ENCODE assay signal across 8 cellular contexts in genomic region chr17:29591737-29592624, GRCh38. TPM values are rescaled to one million over a fixed set of nuclear protein-coding genes. Genes with fewer than 3 reads are reported as not detected.
DNase-seq lines count a peak whose midpoint lies in the region; ATAC-seq, FAIRE-seq and TF ChIP-seq lines count a peak whose summit lies in the region.

No MANE protein-coding gene starts in this region.

- ATAC-seq in HG02884 (IDR thresholded peaks at IDR 0.05; ENCODE audit: unreplicated experiment), result no peak

- H3K27me3 ChIP-seq in breast epithelium, result no peaks in the 10 kb centered on the region
- H3K27me3 ChIP-seq in small intestine (ENCODE audit: control insufficient read depth in 2 of 2, insufficient read depth in 2 of 2, low read length in 2 of 2), result no peaks in the 10 kb centered on the region

- H3K4me3 ChIP-seq in breast epithelium (peak overlapping the region; percentile 23 to 94 (median 78)), small intestine (ENCODE audit: low read depth in 1 of 2, low read length in 2 of 2) (peak overlapping the region in 1 of 2 donors; percentile 33)

- H3K4me1 ChIP-seq in breast epithelium (peaks cover 7 to 36% of the 10 kb centered on the region in 2 donors), small intestine (ENCODE audit: control insufficient read depth in 2 of 2, insufficient read depth in 1 of 2, low read depth in 1 of 2, low read length in 1 of 2) (peaks cover 2 to 9% of the 10 kb centered on the region in 2 donors)

- TF ChIP-seq POLR2A in breast epithelium (IDR thresholded peaks at IDR 0.05), result no peak

- H3K27ac ChIP-seq in VCaP (peak overlapping the region; percentile 98), breast epithelium (peak overlapping the region; percentile 76 to 78), small intestine (ENCODE audit: low read depth in 1 of 2, low read length in 1 of 2) (peak overlapping the region in 1 of 2 donors; percentile 81)

- DNase-seq in AG08396 (ENCODE audit: low spot score) (peak; percentile 93), H4 (ENCODE audit: low spot score) (peak; percentile 81), NCI-H2196 (lab: John Stamatoyannopoulos, UW; ENCODE audit: unreplicated experiment) (peak; percentile 77), breast epithelium (ENCODE audit: low spot score in 2 of 2) (peak; percentile 75 to 86), iPS-NIHi7 (ENCODE audit: extremely low spot score) (peak; percentile 90), small intestine (peak; percentile 82)

- no peak for FAIRE-seq in small intestine (lab: Jason Lieb, UNC)

- 7 to 13% (median 11%) methylated on average over 27 of the region's 27 CpGs for WGBS in small intestine, 3 donors

- peak; percentile 100 for TF ChIP-seq CTCF in VCaP (conservative IDR thresholded peaks at IDR 0.05)
- peak; percentile 62 to 89 (median 88) for TF ChIP-seq CTCF in breast epithelium (IDR thresholded peaks at IDR 0.05)

- intact Hi-C loops in breast epithelium (cut with DNase I; ENCODE audit: low total_unique reads), result no loop called here

- H3K9me3 ChIP-seq in breast epithelium (no peaks in the 10 kb centered on the region), small intestine (ENCODE audit: control insufficient read depth, low read depth) (no peaks in the 10 kb centered on the region)

- H3K36me3 ChIP-seq in breast epithelium (no peaks in the 10 kb centered on the region), small intestine (ENCODE audit: control insufficient read depth in 2 of 2, insufficient read depth in 2 of 2, low read length in 2 of 2) (no peaks in the 10 kb centered on the region)

RNA-seq across cellular contexts. Expression of gene ANKRD13B, which starts 1.0 kb away (rescaled TPM):
- 2.9 and 3.8 TPM in 2 replicates for total RNA-seq in H4 (2014; rRNA removed; shearing (Covaris generic))
- 10 to 100 TPM in 1 of 3 donors, 1 to 10 TPM in 2; 8.5 to 13.0 (median 9.2) TPM for total RNA-seq in breast epithelium
- 1 to 10 TPM in 2 of 3 donors, not detected in 1; 3.0 to 4.0 TPM for polyA plus RNA-seq in small intestine

RNA-seq across cellular contexts. Expression of gene GIT1, which starts 2.5 kb away (rescaled TPM):
- total RNA-seq in H4 (2014; rRNA removed; shearing (Covaris generic)), result 10.8 and 11.7 TPM in 2 replicates
- 10 to 100 TPM; 28.5 to 41.3 (median 31.2) TPM for total RNA-seq in breast epithelium
- 10 to 100 TPM; 19.7 to 29.0 (median 21.9) TPM for polyA plus RNA-seq in small intestine

RNA-seq across cellular contexts. Expression of gene TP53I13, which starts 23.5 kb away (rescaled TPM):
- 16.0 and 23.3 TPM in 2 replicates for total RNA-seq in H4 (2014; rRNA removed; shearing (Covaris generic))
- total RNA-seq in breast epithelium, result 100 to 1,000 TPM in 1 of 3 donors, 10 to 100 TPM in 2; 34.1 to 114 (median 56.0) TPM
- polyA plus RNA-seq in small intestine, result 100 to 1,000 TPM in 2 of 3 donors, 10 to 100 TPM in 1; 66.4 to 326 (median 304) TPM

RNA-seq across cellular contexts. Expression of gene ABHD15, which starts 25.1 kb away (rescaled TPM):
- total RNA-seq in H4 (2014; rRNA removed; shearing (Covaris generic)), result 6.2 and 8.6 TPM in 2 replicates
- 10 to 100 TPM in 1 of 3 donors, 1 to 10 TPM in 2; 7.9 to 29.3 (median 9.8) TPM for total RNA-seq in breast epithelium
- polyA plus RNA-seq in small intestine, result 1 to 10 TPM; 6.5 to 9.4 (median 8.7) TPM

RNA-seq across cellular contexts. Expression of gene CORO6, which starts 30.7 kb away (rescaled TPM):
- 0.14 and 1.2 TPM in 2 replicates for total RNA-seq in H4 (2014; rRNA removed; shearing (Covaris generic))
- 10 to 100 TPM in 2 of 3 donors, 1 to 10 TPM in 1; 6.6 to 21.3 (median 16.8) TPM for total RNA-seq in breast epithelium
- 1 to 10 TPM in 2 of 3 donors, under 1 TPM in 1; 0.67 to 7.3 (median 1.4) TPM for polyA plus RNA-seq in small intestine
